ENCODE assay signal across 1 cellular context in the genomic region with DNA sequence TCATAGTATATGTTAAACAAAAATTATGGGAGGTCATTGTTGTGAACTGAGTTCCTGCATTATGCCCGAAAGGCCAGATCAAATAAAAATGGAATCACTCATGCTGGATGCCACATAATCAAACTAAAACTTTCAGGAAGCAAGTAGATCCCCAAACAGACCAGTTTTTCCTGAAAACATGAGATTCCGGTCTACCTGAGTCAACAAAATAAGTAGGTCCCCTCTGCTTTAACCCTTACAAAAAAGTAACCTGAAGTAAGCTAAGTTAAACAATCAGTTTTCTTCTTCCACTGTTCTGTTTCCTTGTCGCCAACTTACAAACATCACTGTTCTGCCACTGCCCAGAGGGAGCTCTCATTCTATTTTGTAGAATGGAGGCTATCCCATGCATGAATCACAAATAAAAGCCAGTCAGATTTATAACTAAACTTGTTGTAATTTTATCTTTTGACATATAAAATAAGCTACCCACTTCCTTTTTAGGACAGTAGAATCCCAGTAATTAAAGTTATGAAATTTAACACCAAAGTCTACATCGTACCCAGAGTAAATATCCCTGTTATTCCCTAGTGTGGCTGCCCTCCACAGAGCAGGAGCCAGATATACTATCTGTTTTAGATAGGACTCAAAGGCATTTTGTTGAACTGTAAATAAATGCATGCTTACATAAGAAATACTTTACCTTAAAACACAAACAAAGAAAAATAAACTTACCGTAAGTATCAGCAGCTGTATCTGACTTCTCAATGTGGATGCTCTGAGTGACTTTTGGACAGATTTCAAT.
TF ChIP-seq lines count a peak whose summit lies in the region.

No MANE protein-coding gene starts in this region.

TF ChIP-seq in GM12878, 131 proteins besides CTCF, POLR2A, EP300 and RAD21:
- TF ChIP-seq, protein P1, sequence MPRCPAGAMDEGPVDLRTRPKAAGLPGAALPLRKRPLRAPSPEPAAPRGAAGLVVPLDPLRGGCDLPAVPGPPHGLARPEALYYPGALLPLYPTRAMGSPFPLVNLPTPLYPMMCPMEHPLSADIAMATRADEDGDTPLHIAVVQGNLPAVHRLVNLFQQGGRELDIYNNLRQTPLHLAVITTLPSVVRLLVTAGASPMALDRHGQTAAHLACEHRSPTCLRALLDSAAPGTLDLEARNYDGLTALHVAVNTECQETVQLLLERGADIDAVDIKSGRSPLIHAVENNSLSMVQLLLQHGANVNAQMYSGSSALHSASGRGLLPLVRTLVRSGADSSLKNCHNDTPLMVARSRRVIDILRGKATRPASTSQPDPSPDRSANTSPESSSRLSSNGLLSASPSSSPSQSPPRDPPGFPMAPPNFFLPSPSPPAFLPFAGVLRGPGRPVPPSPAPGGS (IDR thresholded peaks at IDR 0.05; ENCODE audit: borderline replicate concordance, insufficient read depth, low read depth, low read length, poor library complexity, severe bottlenecking), result no peak
- TF ChIP-seq HDGF (IDR thresholded peaks at IDR 0.05) (no peak), NKRF (conservative IDR thresholded peaks at IDR 0.05) (no peak), KDM1A (IDR thresholded peaks at IDR 0.05; ENCODE audit: borderline replicate concordance) (no peak), MEF2B (IDR thresholded peaks at IDR 0.05; ENCODE audit: partially characterized antibody, poor library complexity, severe bottlenecking) (no peak), STAT3 (IDR thresholded peaks at IDR 0.05; ENCODE audit: low read depth, low read length) (no peak), SP1 (IDR thresholded peaks at IDR 0.05; ENCODE audit: low read depth, low read length) (no peak), PBX3 (IDR thresholded peaks at IDR 0.05; ENCODE audit: insufficient replicate concordance, low read depth, low read length) (no peak), CREM (IDR thresholded peaks at IDR 0.05; ENCODE audit: low read depth) (no peak), ZNF217 (IDR thresholded peaks at IDR 0.05) (no peak), YBX1 (IDR thresholded peaks at IDR 0.05) (no peak), SMC3 (IDR thresholded peaks at IDR 0.05; ENCODE audit: borderline replicate concordance, low read length) (no peak), MXI1 (IDR thresholded peaks at IDR 0.05; ENCODE audit: low read depth, low read length) (no peak)
- TF ChIP-seq, protein P2, sequence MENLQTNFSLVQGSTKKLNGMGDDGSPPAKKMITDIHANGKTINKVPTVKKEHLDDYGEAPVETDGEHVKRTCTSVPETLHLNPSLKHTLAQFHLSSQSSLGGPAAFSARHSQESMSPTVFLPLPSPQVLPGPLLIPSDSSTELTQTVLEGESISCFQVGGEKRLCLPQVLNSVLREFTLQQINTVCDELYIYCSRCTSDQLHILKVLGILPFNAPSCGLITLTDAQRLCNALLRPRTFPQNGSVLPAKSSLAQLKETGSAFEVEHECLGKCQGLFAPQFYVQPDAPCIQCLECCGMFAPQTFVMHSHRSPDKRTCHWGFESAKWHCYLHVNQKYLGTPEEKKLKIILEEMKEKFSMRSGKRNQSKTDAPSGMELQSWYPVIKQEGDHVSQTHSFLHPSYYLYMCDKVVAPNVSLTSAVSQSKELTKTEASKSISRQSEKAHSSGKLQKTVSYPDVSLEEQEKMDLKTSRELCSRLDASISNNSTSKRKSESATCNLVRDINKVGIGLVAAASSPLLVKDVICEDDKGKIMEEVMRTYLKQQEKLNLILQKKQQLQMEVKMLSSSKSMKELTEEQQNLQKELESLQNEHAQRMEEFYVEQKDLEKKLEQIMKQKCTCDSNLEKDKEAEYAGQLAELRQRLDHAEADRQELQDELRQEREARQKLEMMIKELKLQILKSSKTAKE (IDR thresholded peaks at IDR 0.05; ENCODE audit: low read depth, poor library complexity, severe bottlenecking), result no peak
